ENCODE assay signal across 1 cellular context in genomic region chr6:32047084-32047478, GRCh38.
TF ChIP-seq lines count a peak whose summit lies in the region.

No MANE protein-coding gene starts in this region.

TF ChIP-seq in K562, 482 proteins besides CTCF, POLR2A, EP300 and RAD21 (continued from another document and continues in another):
- no peak for TF ChIP-seq ZNF449 (CRISPR knock-in tag; IDR thresholded peaks at IDR 0.05)
- TF ChIP-seq ZNF780A (CRISPR knock-in tag; IDR thresholded peaks at IDR 0.05) = no peak
- TF ChIP-seq SMARCE1 (IDR thresholded peaks at IDR 0.05) = peak; percentile 62
- TF ChIP-seq WHSC1 (IDR thresholded peaks at IDR 0.05; ENCODE audit: low read length) = peak; percentile 14
- 0 out of 2 replicates have a peak, but pooled peaks have one; percentile 20 for TF ChIP-seq ZNF316 (IDR thresholded peaks at IDR 0.05)
- no peak for TF ChIP-seq ZNF830 (CRISPR knock-in tag; IDR thresholded peaks at IDR 0.05)
- TF ChIP-seq ETV5 (CRISPR knock-in tag; IDR thresholded peaks at IDR 0.05; ENCODE audit: low read depth) = no peak
- TF ChIP-seq ZNF277 (CRISPR knock-in tag; IDR thresholded peaks at IDR 0.05; ENCODE audit: borderline replicate concordance) = no peak
- no peak for TF ChIP-seq ZKSCAN3 (CRISPR knock-in tag; IDR thresholded peaks at IDR 0.05)
- TF ChIP-seq CHD4 (IDR thresholded peaks at IDR 0.05; ENCODE audit: insufficient read depth, insufficient replicate concordance, low read depth, low read length, poor library complexity, severe bottlenecking) = no peak
- TF ChIP-seq BRCA1 (IDR thresholded peaks at IDR 0.05) = no peak
- TF ChIP-seq BRCA1 (CRISPR knock-in tag; IDR thresholded peaks at IDR 0.05) = 0 out of 2 replicates have a peak, but pooled peaks have one; percentile 67
- peak; percentile 89 for TF ChIP-seq ATF3 (IDR thresholded peaks at IDR 0.05)
- no peak for TF ChIP-seq ATF3 (CRISPR knock-in tag; conservative IDR thresholded peaks at IDR 0.05)
- peak; percentile 40 for TF ChIP-seq FOS (IDR thresholded peaks at IDR 0.05; ENCODE audit: extremely low read depth, insufficient read length)
- no peak for TF ChIP-seq SPI1 (IDR thresholded peaks at IDR 0.05; ENCODE audit: borderline replicate concordance, low read depth, low read length)
- peak; percentile 72 for TF ChIP-seq FOSL1 (tag; conservative IDR thresholded peaks at IDR 0.05)
- peak; percentile 70; the same call in 1 of the 2 replicates for TF ChIP-seq SMARCA4 (IDR thresholded peaks at IDR 0.05)
- no peak for TF ChIP-seq TAF15 (IDR thresholded peaks at IDR 0.05; ENCODE audit: low read depth, low read length)
- TF ChIP-seq CGGBP1 (CRISPR knock-in tag; IDR thresholded peaks at IDR 0.05) = no peak
- no peak for TF ChIP-seq ZNF197 (CRISPR knock-in tag; IDR thresholded peaks at IDR 0.05; ENCODE audit: low read depth)
- peak; percentile 57 for TF ChIP-seq NFE2 (IDR thresholded peaks at IDR 0.05; ENCODE audit: low read depth)
- no peak for TF ChIP-seq BCOR (IDR thresholded peaks at IDR 0.05)
- TF ChIP-seq DPF2 (IDR thresholded peaks at IDR 0.05) = peak; percentile 39; the same call in 1 of the 2 replicates
- 0 out of 4 replicates have a peak, but pooled peaks of 1 of the 2 experiments have one; percentile 6 for TF ChIP-seq MNT (conservative IDR thresholded peaks at IDR 0.05)
- TF ChIP-seq JUND (IDR thresholded peaks at IDR 0.05; ENCODE audit: borderline replicate concordance, low read depth, low read length) = peak; percentile 75; the same call in 1 of the 2 replicates
- no peak; the same call in 2 of the 3 replicates for TF ChIP-seq JUND (tag; IDR thresholded peaks at IDR 0.05; ENCODE audit: borderline replicate concordance, low read depth, low read length)
- TF ChIP-seq ZBTB2 (IDR thresholded peaks at IDR 0.05) = no peak
- TF ChIP-seq CXXC5 (CRISPR knock-in tag; IDR thresholded peaks at IDR 0.05) = no peak
- no peak for TF ChIP-seq TEAD4 (IDR thresholded peaks at IDR 0.05; ENCODE audit: low read length)
- TF ChIP-seq TEAD4 (CRISPR knock-in tag; IDR thresholded peaks at IDR 0.05; ENCODE audit: borderline replicate concordance) = no peak
- 0 out of 2 replicates have a peak, but pooled peaks have one; percentile 30 for TF ChIP-seq NR2C2 (CRISPR knock-in tag; IDR thresholded peaks at IDR 0.05)
- no peak for TF ChIP-seq NR2C2 (tag; IDR thresholded peaks at IDR 0.05)
- TF ChIP-seq ZNF175 (CRISPR knock-in tag; IDR thresholded peaks at IDR 0.05; ENCODE audit: low read depth) = no peak
- TF ChIP-seq ZFPM2 (CRISPR knock-in tag; IDR thresholded peaks at IDR 0.05) = no peak
- no peak for TF ChIP-seq GTF2B (IDR thresholded peaks at IDR 0.05; ENCODE audit: extremely low read depth, insufficient read length)
- no peak for TF ChIP-seq ZHX1 (conservative IDR thresholded peaks at IDR 0.05; ENCODE audit: low read length)
- 0 out of 2 replicates have a peak, but pooled peaks have one; percentile 79 for TF ChIP-seq JUN (IDR thresholded peaks at IDR 0.05; ENCODE audit: borderline replicate concordance, low read depth, low read length)
- no peak for TF ChIP-seq JUN (CRISPR knock-in tag; IDR thresholded peaks at IDR 0.05; ENCODE audit: borderline replicate concordance)
- no peak for TF ChIP-seq MLX (CRISPR knock-in tag; conservative IDR thresholded peaks at IDR 0.05)
- no peak for TF ChIP-seq FOXK2 (conservative IDR thresholded peaks at IDR 0.05 in 1 of 2, IDR thresholded peaks at IDR 0.05 in 1 of 2; ENCODE audit: low read depth in 2 of 2)
- TF ChIP-seq ZNF263 (CRISPR knock-in tag; IDR thresholded peaks at IDR 0.05; ENCODE audit: borderline replicate concordance) = peak; percentile 55
- no peak for TF ChIP-seq ZBTB9 (CRISPR knock-in tag; IDR thresholded peaks at IDR 0.05)
- TF ChIP-seq ZNF551 (CRISPR knock-in tag; IDR thresholded peaks at IDR 0.05) = no peak
- TF ChIP-seq TBL1XR1 (IDR thresholded peaks at IDR 0.05; ENCODE audit: low read length in 2 of 2) = no peak
- TF ChIP-seq ARID1B (IDR thresholded peaks at IDR 0.05) = peak; percentile 62
- peak; percentile 89 for TF ChIP-seq ZBTB7A (IDR thresholded peaks at IDR 0.05; ENCODE audit: borderline replicate concordance, control insufficient read depth, low read depth, low read length)
- no peak for TF ChIP-seq CHCHD3 (CRISPR knock-in tag; IDR thresholded peaks at IDR 0.05)
- TF ChIP-seq TCF7 (IDR thresholded peaks at IDR 0.05; ENCODE audit: borderline replicate concordance) = no peak
- TF ChIP-seq ZBTB17 (CRISPR knock-in tag; IDR thresholded peaks at IDR 0.05) = no peak
- TF ChIP-seq MEIS2 (IDR thresholded peaks at IDR 0.05; ENCODE audit: partially characterized antibody) = no peak
- no peak for TF ChIP-seq NONO (IDR thresholded peaks at IDR 0.05; ENCODE audit: low read depth in 2 of 2, low read length in 1 of 2)
